Comparison of ENCODE assay signal across 13 cellular contexts in the genomic region with DNA sequence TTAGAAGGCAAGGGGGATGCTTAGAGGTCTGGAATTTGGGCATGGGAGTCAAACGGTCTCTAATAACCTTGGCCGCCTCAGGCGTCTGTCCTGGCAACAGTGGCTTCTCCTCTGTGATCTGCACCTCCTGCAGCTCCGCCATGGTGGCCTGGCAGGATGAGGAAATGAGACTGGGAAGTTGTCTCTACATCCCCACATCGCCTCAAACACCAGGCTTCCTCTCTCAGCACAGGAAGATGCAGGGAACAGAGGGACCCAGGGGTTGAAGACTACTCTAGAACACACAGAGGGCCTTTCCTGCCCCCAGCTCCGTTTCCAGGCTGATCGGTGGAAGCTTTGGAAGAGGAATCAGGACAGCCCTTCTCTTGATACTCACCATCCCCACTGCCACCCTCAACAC. TPM values are rescaled to one million over a fixed set of nuclear protein-coding genes. Genes with fewer than 3 reads are reported as not detected.
DNase-seq lines count a peak whose midpoint lies in the region; ATAC-seq and TF ChIP-seq lines count a peak whose summit lies in the region.
"Had no signal": no experiment of that assay in that cellular context is flagged by ENCODE, and none has a peak within 500 bp of the region (broad histone marks: within the 10 kb centered on the region; RNA-seq: fewer than 3 reads in every experiment).

No MANE protein-coding gene starts in this region.

- no peaks in the 10 kb centered on the region for H3K9me3 Mint-ChIP-seq in endodermal cell
- H3K9me3 Mint-ChIP-seq in effector memory CD8-positive, alpha-beta T cell: no peaks in the 10 kb centered on the region

- TF ChIP-seq CTCF in endodermal cell (conservative IDR thresholded peaks at IDR 0.05) (no peak), thoracic aorta (IDR thresholded peaks at IDR 0.05) (no peak), left lung (IDR thresholded peaks at IDR 0.05) (no peak)

- H3K9me3 ChIP-seq in endodermal cell (ENCODE audit: control insufficient read depth, low read length) (no peaks in the 10 kb centered on the region), muscle layer of duodenum (ENCODE audit: control insufficient read depth in 1 of 2, low read length in 2 of 2) (no peaks in the 10 kb centered on the region), thoracic aorta (no peaks in the 10 kb centered on the region), left lung (no peaks in the 10 kb centered on the region)

- peak overlapping the region; percentile 65 for H3K4me3 Mint-ChIP-seq in endodermal cell
- H3K4me3 Mint-ChIP-seq in effector memory CD8-positive, alpha-beta T cell: peak overlapping the region in 1 of 2 donors; percentile 4

- H3K27me3 Mint-ChIP-seq in endodermal cell (ENCODE audit: insufficient read depth): peaks cover 28% of the 10 kb centered on the region
- no peaks in the 10 kb centered on the region for H3K27me3 Mint-ChIP-seq in effector memory CD8-positive, alpha-beta T cell

- H3K27ac ChIP-seq in endodermal cell (ENCODE audit: low read depth, low read length) (no peak overlapping the region), muscle layer of duodenum (ENCODE audit: low read length) (peak overlapping the region; percentile 30), thoracic aorta (peak overlapping the region; percentile 89 to 94), left lung (peak overlapping the region in 1 of 2 donors; percentile 15)

- H3K27ac Mint-ChIP-seq in endodermal cell: no peak overlapping the region
- H3K27ac Mint-ChIP-seq in effector memory CD8-positive, alpha-beta T cell: no peak overlapping the region

- no peak for ATAC-seq in thoracic aorta (ENCODE audit: insufficient number of reproducible peaks, low FRiP score, low read depth)
- ATAC-seq in effector memory CD8-positive, alpha-beta T cell (replicated peaks): no peak
- ATAC-seq in left lung: no peak

- H3K4me1 Mint-ChIP-seq in endodermal cell: peaks cover 39% of the 10 kb centered on the region
- H3K4me1 Mint-ChIP-seq in effector memory CD8-positive, alpha-beta T cell (ENCODE audit: low read depth in 2 of 2): peaks cover 10 to 15% of the 10 kb centered on the region in 2 donors

- H3K4me1 ChIP-seq in endodermal cell (ENCODE audit: control insufficient read depth, insufficient read depth, low read length) (no peaks in the 10 kb centered on the region), muscle layer of duodenum (ENCODE audit: control insufficient read depth in 1 of 2, insufficient read depth in 2 of 2, low read length in 2 of 2) (peaks cover 4 to 37% of the 10 kb centered on the region in 2 donors), thoracic aorta (ENCODE audit: control insufficient read depth in 1 of 2, low read depth in 2 of 2) (peaks cover 11 to 39% of the 10 kb centered on the region in 2 donors), left lung (peaks cover 7 to 19% of the 10 kb centered on the region in 2 donors)

- H3K36me3 Mint-ChIP-seq in endodermal cell (ENCODE audit: low read depth): peaks cover 31% of the 10 kb centered on the region
- peaks cover 6% of the 10 kb centered on the region for H3K36me3 Mint-ChIP-seq in effector memory CD8-positive, alpha-beta T cell (ENCODE audit: insufficient read depth)

- H3K27me3 ChIP-seq in endodermal cell (ENCODE audit: control insufficient read depth, insufficient read depth, low read length, poor library complexity, severe bottlenecking): peaks cover 11% of the 10 kb centered on the region
- no peaks in the 10 kb centered on the region for H3K27me3 ChIP-seq in muscle layer of duodenum (ENCODE audit: low read depth, low read length)
- H3K27me3 ChIP-seq in thoracic aorta (replicated peaks; ENCODE audit: insufficient read depth): no peaks in the 10 kb centered on the region
- peaks cover 0 to 35% of the 10 kb centered on the region in 2 donors for H3K27me3 ChIP-seq in left lung

- H3K4me3 ChIP-seq in endodermal cell (ENCODE audit: low read length) (no peak overlapping the region), muscle layer of duodenum (ENCODE audit: low read depth in 1 of 2, low read length in 2 of 2) (peak overlapping the region; percentile 76 to 79), thoracic aorta (no peak overlapping the region), left lung (peak overlapping the region in 1 of 2 donors; percentile 46)

- H3K9ac ChIP-seq in endodermal cell (ENCODE audit: extremely low read depth, low read length, poor library complexity, severe bottlenecking): no peak overlapping the region

- intact Hi-C loops in left lung (cut with DNase I): no loop called here

- WGBS in endodermal cell (ENCODE audit: insufficient coverage in 1 of 2, insufficient read length in 1 of 2), 2 experiments: 82 to 98% methylated on average over 6 to 7 of the region's 7 CpGs

- H3K36me3 ChIP-seq in endodermal cell (ENCODE audit: control insufficient read depth, insufficient read depth, low read length): peaks cover 6% of the 10 kb centered on the region
- peaks cover 20 to 30% of the 10 kb centered on the region in 2 donors for H3K36me3 ChIP-seq in muscle layer of duodenum (ENCODE audit: control insufficient read depth in 1 of 2, insufficient read depth in 2 of 2, low read length in 2 of 2)
- H3K36me3 ChIP-seq in thoracic aorta: peaks cover 28% of the 10 kb centered on the region
- H3K36me3 ChIP-seq in left lung: peaks cover 0 to 11% of the 10 kb centered on the region in 2 donors

- DNase-seq in MV-4-11 (lab: John Stamatoyannopoulos, UW) (peak; percentile 68), endodermal cell (no peak), thoracic aorta (ENCODE audit: low spot score) (no peak), DMS153 treated with DMSO at 0.1 percent for 48 hours (lab: John Stamatoyannopoulos, UW; ENCODE audit: unreplicated experiment) (no peak), left lung (no peak)
- DNase-seq in effector memory CD8-positive, alpha-beta T cell: no peak
- DNase-seq: activated CD4-positive, alpha-beta T cell treated with anti-CD3 and anti-CD28 coated beads, Interleukin-2, amount 50 U/mL, for 1 hour; activated naive CD4-positive, alpha-beta T cell treated with anti-CD3 and anti-CD28 coated beads, Interleukin-2, amount 50 U/mL, for 16 hours; DMS53 had no signal

RNA-seq across cellular contexts. Expression of a gene that starts 1.7 kb away (rescaled TPM):
- total RNA-seq in endodermal cell (10 to 100 TPM; 46.3 to 52.8 TPM), thoracic aorta (100 to 1,000 TPM; 139 TPM), left lung (10 to 100 TPM; 25.6 to 44.2 TPM)
- 29.0 TPM for polyA plus RNA-seq in endodermal cell (2013, experiment 1 of 2)
- 32.2 TPM for polyA plus RNA-seq in endodermal cell (2013, experiment 2 of 2)

RNA-seq across cellular contexts. Expression of a gene that starts 6.8 kb away (rescaled TPM):
- total RNA-seq in endodermal cell (1 to 10 TPM in 1 of 2 donors, under 1 TPM in 1; 0.73 to 1.7 TPM), thoracic aorta (not detected), left lung (not detected)
- not detected for polyA plus RNA-seq in endodermal cell (2013, experiment 1 of 2)
- not detected for polyA plus RNA-seq in endodermal cell (2013, experiment 2 of 2)
- total RNA-seq: omental fat pad, SK-MEL-5, urinary bladder had no signal
- polyA plus RNA-seq: urinary bladder had no signal

RNA-seq across cellular contexts. Expression of a gene that starts 11.4 kb away (rescaled TPM):
- not detected for total RNA-seq in endodermal cell
- polyA plus RNA-seq in endodermal cell (2013, experiment 1 of 2): not detected
- polyA plus RNA-seq in endodermal cell (2013, experiment 2 of 2): not detected
- not detected for total RNA-seq in thoracic aorta
- not detected for total RNA-seq in left lung
- total RNA-seq: omental fat pad, SK-MEL-5, urinary bladder had no signal
- polyA plus RNA-seq: urinary bladder had no signal

RNA-seq across cellular contexts. Expression of a gene that starts 19.0 kb away (rescaled TPM):
- total RNA-seq in endodermal cell (not detected), thoracic aorta (under 1 TPM in 1 of 2 donors, not detected in 1; 0.27 TPM), left lung (not detected)
- not detected for polyA plus RNA-seq in endodermal cell (2013, experiment 1 of 2)
- polyA plus RNA-seq in endodermal cell (2013, experiment 2 of 2): not detected
- total RNA-seq: omental fat pad, SK-MEL-5, urinary bladder had no signal

RNA-seq across cellular contexts. Expression of a gene that starts 24.1 kb away (rescaled TPM):
- total RNA-seq in endodermal cell (under 1 TPM; 0.35 to 0.46 TPM), thoracic aorta (not detected), left lung (under 1 TPM in 1 of 2 donors, not detected in 1; 0.35 TPM)
- polyA plus RNA-seq in endodermal cell (2013, experiment 1 of 2): 0.46 TPM
- polyA plus RNA-seq in endodermal cell (2013, experiment 2 of 2): 0.37 TPM
- total RNA-seq: omental fat pad, SK-MEL-5 had no signal

Comparison
In these comparisons a context has a peak if more than half of its experiments do, and no peak if none do; other contexts are left out.
1. H3K4me3 ChIP-seq: peak in muscle layer of duodenum (2 of 2); none in endodermal cell (single experiment) and thoracic aorta (single experiment).